Comparison of ENCODE assay signal across 9 cellular contexts in genomic region chr7:104972510-104972909, GRCh38. TPM values are rescaled to one million over a fixed set of nuclear protein-coding genes. Genes with fewer than 3 reads are reported as not detected.
DNase-seq lines count a peak whose midpoint lies in the region; ATAC-seq and TF ChIP-seq lines count a peak whose summit lies in the region.
"Had no signal": no experiment of that assay in that cellular context is flagged by ENCODE, and none has a peak within 500 bp of the region (broad histone marks: within the 10 kb centered on the region; RNA-seq: fewer than 3 reads in every experiment).

No MANE protein-coding gene starts in this region.

- H3K4me3 Mint-ChIP-seq in HFFc6 (peak overlapping the region; percentile 34), type B pancreatic cell (no peak overlapping the region)

- H3K4me1 ChIP-seq in foreskin keratinocyte (peaks cover 31% of the 10 kb centered on the region), body of pancreas (peaks cover 39% of the 10 kb centered on the region)

- H3K4me1 Mint-ChIP-seq in HFFc6 (ENCODE audit: low read depth) (peaks cover 70% of the 10 kb centered on the region), type B pancreatic cell (ENCODE audit: unreplicated experiment) (peaks cover 28% of the 10 kb centered on the region)

- no peak for TF ChIP-seq POLR2A in body of pancreas (IDR thresholded peaks at IDR 0.05)

- H3K36me3 Mint-ChIP-seq in HFFc6 (ENCODE audit: low read depth) (peaks cover 19% of the 10 kb centered on the region), type B pancreatic cell (peaks cover 5% of the 10 kb centered on the region)

- DNase-seq in HFFc6 (peak; percentile 85), astrocyte of the hippocampus (ENCODE audit: low read depth, low spot score) (peak; percentile 59), foreskin keratinocyte (peak in 1 of 2 donors; percentile 69), type B pancreatic cell (ENCODE audit: extremely low spot score, unreplicated experiment) (no peak), body of pancreas (no peak), hippocampal formation (lab: John Stamatoyannopoulos, UW) (no peak), CD1c-positive myeloid dendritic cell (ENCODE audit: extremely low spot score) (no peak)
- DNase-seq: activated CD8-positive, alpha-beta memory T cell treated with anti-CD3 and anti-CD28 coated beads, Interleukin-2, amount 50 U/mL, for 4 hours; NCI-H226 had no signal

- no peaks in the 10 kb centered on the region for H3K9me3 ChIP-seq in body of pancreas

- intact Hi-C loops in body of pancreas (cut with DNase I), result no loop called here

- TF ChIP-seq CTCF in HFFc6 (IDR thresholded peaks at IDR 0.05) (no peak), foreskin keratinocyte (conservative IDR thresholded peaks at IDR 0.05) (no peak), type B pancreatic cell (conservative IDR thresholded peaks at IDR 0.05) (no peak), body of pancreas (IDR thresholded peaks at IDR 0.05) (no peak)

- H3K27ac ChIP-seq in foreskin keratinocyte (peak overlapping the region; percentile 54), body of pancreas (peak overlapping the region in 2 of 4 donors; percentile 76 to 81)

- H3K27me3 Mint-ChIP-seq in HFFc6 (ENCODE audit: insufficient read depth) (peaks cover 2% of the 10 kb centered on the region; the same call in 1 of the 2 replicates), type B pancreatic cell (no peaks in the 10 kb centered on the region)

- ATAC-seq in foreskin keratinocyte, result peak; percentile 43
- no peak for ATAC-seq in body of pancreas

- H3K4me3 ChIP-seq in body of pancreas, result no peak overlapping the region

- peak overlapping the region; percentile 97 for H3K27ac Mint-ChIP-seq in HFFc6
- H3K27ac Mint-ChIP-seq in type B pancreatic cell, result peak overlapping the region; percentile 71

- WGBS in body of pancreas, 2 donors, result 84 to 89% methylated on average over 5 of the region's 5 CpGs

- no peaks in the 10 kb centered on the region for H3K9me3 Mint-ChIP-seq in HFFc6
- peaks cover 4% of the 10 kb centered on the region for H3K9me3 Mint-ChIP-seq in type B pancreatic cell

- H3K36me3 ChIP-seq in body of pancreas (replicated peaks in 1 of 2; ENCODE audit: insufficient read depth in 1 of 2, low read depth in 2 of 2), result no peaks in the 10 kb centered on the region

- H3K27me3 ChIP-seq in foreskin keratinocyte, result no peaks in the 10 kb centered on the region
- no peaks in the 10 kb centered on the region for H3K27me3 ChIP-seq in body of pancreas

RNA-seq across cellular contexts. Expression of gene KMT2E, which starts 41.5 kb away (rescaled TPM):
- total RNA-seq in HFFc6 (2021; fragmentation: NEBNext Ultra II Directional; extraction: Animal tissue kit (Norgen Biotek cat#: 25700)), result 10 to 100 TPM; 39.7 to 53.4 (median 50.1) TPM
- total RNA-seq in foreskin keratinocyte, result 35.4 and 37.4 TPM in 2 replicates
- 4.5 and 5.6 TPM in 2 replicates for polyA plus RNA-seq in foreskin keratinocyte
- total RNA-seq in type B pancreatic cell (ENCODE audit: low replicate concordance), result 63.0 and 75.6 TPM in 2 replicates
- 10 to 100 TPM; 48.5 to 67.2 TPM for total RNA-seq in body of pancreas

Comparison
In these comparisons a context has a peak if more than half of its experiments do, and no peak if none do; other contexts are left out.
1. DNase-seq: peak in HFFc6 (single experiment) and astrocyte of the hippocampus (single experiment); none in type B pancreatic cell (single experiment), body of pancreas (0 of 4), hippocampal formation (0 of 2) and CD1c-positive myeloid dendritic cell (single experiment).